16 cellular contexts compared by ENCODE assay signal in the genomic region with DNA sequence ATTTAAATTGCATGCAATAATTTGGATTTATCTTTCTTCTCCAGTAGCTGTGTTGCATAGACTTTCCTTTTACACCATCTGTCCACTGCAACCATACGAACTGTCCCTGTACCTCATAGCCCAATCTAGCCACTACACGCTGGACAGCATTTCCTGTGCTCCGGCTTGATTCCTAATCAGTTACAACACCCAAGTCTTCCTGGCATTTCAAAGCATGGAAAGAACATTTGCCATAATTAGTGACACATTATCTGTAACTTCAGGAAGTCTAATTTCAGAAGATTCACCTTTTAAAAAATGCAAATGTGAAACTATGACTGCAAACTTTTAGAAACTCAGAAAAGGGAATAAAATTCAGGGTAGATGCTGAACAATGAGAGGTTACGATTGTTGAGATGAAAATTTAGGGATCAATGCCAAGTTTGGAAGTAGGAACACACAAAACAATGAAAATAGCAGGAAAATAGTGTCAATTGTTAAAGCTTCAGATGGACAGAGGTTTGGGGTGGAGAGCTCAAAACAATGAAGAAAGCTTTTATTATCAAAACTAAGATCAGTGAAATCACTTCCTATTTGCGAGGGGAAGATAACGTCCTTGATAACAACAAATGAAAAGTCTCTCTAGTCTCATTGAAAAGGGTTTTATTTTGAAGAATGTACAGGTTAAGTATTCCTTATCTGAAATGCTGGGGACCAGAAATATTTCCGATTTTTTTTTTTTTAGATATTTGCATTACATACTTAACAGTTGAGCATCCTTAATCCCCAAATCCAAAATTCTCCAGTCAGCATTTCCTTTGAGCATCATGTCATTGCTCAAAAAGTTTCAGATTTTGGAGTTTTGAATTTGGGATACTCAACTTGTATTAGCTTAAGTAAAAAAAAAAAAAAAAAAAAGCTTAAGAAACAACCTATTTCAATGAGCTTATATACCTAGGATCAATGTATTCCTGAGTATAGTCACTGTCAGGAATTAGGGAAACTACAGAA.
DNase-seq lines count a peak whose midpoint lies in the region; ATAC-seq and TF ChIP-seq lines count a peak whose summit lies in the region.
"Had no signal": no experiment of that assay in that cellular context is flagged by ENCODE, and none has a peak within 500 bp of the region (broad histone marks: within the 10 kb centered on the region; RNA-seq: fewer than 3 reads in every experiment).

No MANE protein-coding gene starts in this region.

- H3K27me3 Mint-ChIP-seq in progenitor cell of endocrine pancreas, result no peaks in the 10 kb centered on the region
- no peaks in the 10 kb centered on the region for H3K27me3 Mint-ChIP-seq in stimulated activated naive CD8-positive, alpha-beta T cell treated with anti-CD3 and anti-CD28 coated beads, Interleukin-15, amount 100 ng/mL, for 72 hours
- H3K27me3 Mint-ChIP-seq: stimulated activated memory B cell treated with anti-CD40 and anti-IgM and Interleukin-4, amounts not matched to agents 10 μg/mL and 1 μg/mL and 100 μg/mL, for 72 hours had no signal

- peaks cover 38% of the 10 kb centered on the region for H3K36me3 Mint-ChIP-seq in progenitor cell of endocrine pancreas (ENCODE audit: insufficient read depth)
- H3K36me3 Mint-ChIP-seq: activated CD8-positive, alpha-beta memory T cell treated with anti-CD3 and anti-CD28 coated beads, Interleukin-2, amount 10 ng/mL, durations not matched to agents 7 days and 5 days; activated naive CD8-positive, alpha-beta T cell had no signal

- TF ChIP-seq CTCF in DND-41 (IDR thresholded peaks at IDR 0.05; ENCODE audit: borderline replicate concordance, extremely low read depth, low read length, poor library complexity, severe bottlenecking) (no peak), cardiac muscle cell (IDR thresholded peaks at IDR 0.05; ENCODE audit: low read depth, low read length) (no peak), progenitor cell of endocrine pancreas (IDR thresholded peaks at IDR 0.05; ENCODE audit: unreplicated experiment) (no peak), ascending aorta (IDR thresholded peaks at IDR 0.05) (no peak), PC-3 (conservative IDR thresholded peaks at IDR 0.05; ENCODE audit: low read depth, low read length) (no peak)

- H2AFZ ChIP-seq in DND-41 (ENCODE audit: low read depth, low read length), result no peak overlapping the region
- no peak overlapping the region for H2AFZ ChIP-seq in PC-3 (ENCODE audit: low read length)

- no peaks in the 10 kb centered on the region for H4K20me1 ChIP-seq in DND-41 (ENCODE audit: insufficient read depth, low read length)
- H4K20me1 ChIP-seq in PC-3 (ENCODE audit: low read length), result no peaks in the 10 kb centered on the region

- H3K36me3 ChIP-seq in DND-41 (ENCODE audit: insufficient read depth, low read length) (peaks cover 28% of the 10 kb centered on the region; the same call in 1 of the 2 replicates), cardiac muscle cell (no peaks in the 10 kb centered on the region), ascending aorta (peaks cover 7 to 27% of the 10 kb centered on the region in 2 donors), PC-3 (ENCODE audit: low read depth, low read length) (peaks cover 25% of the 10 kb centered on the region)

- H3K79me2 ChIP-seq in DND-41 (ENCODE audit: insufficient read depth, low read length), result no peaks in the 10 kb centered on the region
- H3K79me2 ChIP-seq in PC-3 (ENCODE audit: low read length), result no peaks in the 10 kb centered on the region

- intact Hi-C loops in ascending aorta (cut with DNase I), result loop anchor here (10.0 kb wide), 2 partner anchors 110 to 250 kb away; a partner anchor contains a TSS
- intact Hi-C loops in PC-3 (cut with micrococcal nuclease), result loop anchor here (5.0 to 10.0 kb wide), 2 partner anchors 50 to 253 kb away; no protein-coding TSS in a partner anchor

- H3K4me2 ChIP-seq in DND-41 (ENCODE audit: insufficient read depth, low read length) (peak overlapping the region; percentile 2; the same call in 1 of the 2 replicates), PC-3 (ENCODE audit: low read length) (no peak overlapping the region)

- BruUV-seq in PC-3 (replicated peaks; lab: Mats Ljungman, UMichigan), result no TSS peak

- no peaks in the 10 kb centered on the region for H3K9me2 ChIP-seq in PC-3 (replicated peaks; ENCODE audit: low read length)

- H3K4me1 ChIP-seq in DND-41 (ENCODE audit: insufficient read depth, low read length) (peaks cover 25% of the 10 kb centered on the region), cardiac muscle cell (ENCODE audit: low read depth) (peaks cover 24% of the 10 kb centered on the region), ascending aorta (no peaks in the 10 kb centered on the region), PC-3 (ENCODE audit: insufficient read depth, low read length) (peaks cover 28% of the 10 kb centered on the region)

- H3K9ac ChIP-seq in DND-41 (ENCODE audit: low read depth, low read length), result no peak overlapping the region
- no peak overlapping the region for H3K9ac ChIP-seq in PC-3 (ENCODE audit: low read length)

- POLR2A ChIA-PET in PC-3 (lab: Charles Lee; ENCODE audit: unreplicated experiment), result interaction anchor here (0.5 kb wide), 1 partner anchor 49 kb away, joined by 4 read pairs; no protein-coding TSS in a partner anchor

- H3K27me3 ChIP-seq in DND-41 (ENCODE audit: insufficient read depth, low read length, poor library complexity) (no peaks in the 10 kb centered on the region), cardiac muscle cell (no peaks in the 10 kb centered on the region), ascending aorta (no peaks in the 10 kb centered on the region), PC-3 (ENCODE audit: low read length) (no peaks in the 10 kb centered on the region)

- CTCF ChIA-PET in PC-3 (lab: Charles Lee), result no interaction called here

- peaks cover 32% of the 10 kb centered on the region for H3K4me1 Mint-ChIP-seq in progenitor cell of endocrine pancreas (ENCODE audit: low read depth)
- H3K4me1 Mint-ChIP-seq in stimulated activated naive CD8-positive, alpha-beta T cell treated with anti-CD3 and anti-CD28 coated beads, Interleukin-15, amount 100 ng/mL, for 72 hours, result peaks cover 9% of the 10 kb centered on the region

- no peak for DNase-seq in DND-41
- peak; percentile 22 for DNase-seq in UCSD-AML1 (lab: John Stamatoyannopoulos, UW; ENCODE audit: unreplicated experiment)
- DNase-seq in cardiac muscle cell (ENCODE audit: low read depth in 1 of 2, low spot score in 1 of 2), result peak; percentile 33 to 34
- DNase-seq in progenitor cell of endocrine pancreas (ENCODE audit: low spot score, unreplicated experiment), result no peak
- no peak for DNase-seq in stimulated activated naive CD8-positive, alpha-beta T cell treated with anti-CD3 and anti-CD28 coated beads, Interleukin-15, amount 100 ng/mL, for 72 hours
- DNase-seq in ascending aorta (ENCODE audit: low spot score in 2 of 2), result no peak
- DNase-seq in PC-3, result no peak
- DNase-seq in KG1 (lab: John Stamatoyannopoulos, UW), result no peak
- DNase-seq: activated CD8-positive, alpha-beta memory T cell treated with anti-CD3 and anti-CD28 coated beads, Interleukin-2, amount 10 ng/mL, durations not matched to agents 7 days and 5 days; foreskin melanocyte; kidney glomerular epithelial cell; NCI-H526 treated with DMSO at 0.1 percent for 48 hours; nucleus accumbens; WERI-Rb-1 had no signal

- H3K9me3 ChIP-seq in DND-41 (ENCODE audit: insufficient read depth, low read length, severe bottlenecking) (no peaks in the 10 kb centered on the region), cardiac muscle cell (ENCODE audit: low read depth) (no peaks in the 10 kb centered on the region), ascending aorta (no peaks in the 10 kb centered on the region), PC-3 (ENCODE audit: low read length) (no peaks in the 10 kb centered on the region)

- H3K27ac Mint-ChIP-seq in progenitor cell of endocrine pancreas, result peak overlapping the region; percentile 3
- H3K27ac Mint-ChIP-seq in stimulated activated naive CD8-positive, alpha-beta T cell treated with anti-CD3 and anti-CD28 coated beads, Interleukin-15, amount 100 ng/mL, for 72 hours, result no peak overlapping the region
- H3K27ac Mint-ChIP-seq: activated CD8-positive, alpha-beta memory T cell treated with anti-CD3 and anti-CD28 coated beads, Interleukin-2, amount 10 ng/mL, durations not matched to agents 7 days and 5 days; activated naive CD8-positive, alpha-beta T cell; stimulated activated memory B cell treated with anti-CD40 and anti-IgM and Interleukin-4, amounts not matched to agents 10 μg/mL and 1 μg/mL and 100 μg/mL, for 72 hours had no signal

- H3K4me3 Mint-ChIP-seq in progenitor cell of endocrine pancreas (ENCODE audit: low read depth), result no peak overlapping the region
- H3K4me3 Mint-ChIP-seq in stimulated activated naive CD8-positive, alpha-beta T cell treated with anti-CD3 and anti-CD28 coated beads, Interleukin-15, amount 100 ng/mL, for 72 hours, result no peak overlapping the region
- H3K4me3 Mint-ChIP-seq: activated CD8-positive, alpha-beta memory T cell treated with anti-CD3 and anti-CD28 coated beads, Interleukin-2, amount 10 ng/mL, durations not matched to agents 7 days and 5 days; activated naive CD8-positive, alpha-beta T cell; stimulated activated memory B cell treated with anti-CD40 and anti-IgM and Interleukin-4, amounts not matched to agents 10 μg/mL and 1 μg/mL and 100 μg/mL, for 72 hours had no signal

- H3K9me3 Mint-ChIP-seq in progenitor cell of endocrine pancreas (ENCODE audit: low read depth), result peaks cover 7% of the 10 kb centered on the region
- no peaks in the 10 kb centered on the region for H3K9me3 Mint-ChIP-seq in stimulated activated naive CD8-positive, alpha-beta T cell treated with anti-CD3 and anti-CD28 coated beads, Interleukin-15, amount 100 ng/mL, for 72 hours
- H3K9me3 Mint-ChIP-seq: stimulated activated memory B cell treated with anti-CD40 and anti-IgM and Interleukin-4, amounts not matched to agents 10 μg/mL and 1 μg/mL and 100 μg/mL, for 72 hours had no signal

- H3K4me3 ChIP-seq in DND-41 (ENCODE audit: low read depth in 1 of 2, low read length in 2 of 2), result no peak overlapping the region
- no peak overlapping the region for H3K4me3 ChIP-seq in cardiac muscle cell
- H3K4me3 ChIP-seq in ascending aorta, result no peak overlapping the region
- no peak overlapping the region for H3K4me3 ChIP-seq in PC-3 (ENCODE audit: low read length)

- ATAC-seq in DND-41 (ENCODE audit: insufficient read depth, low read depth) (peak; percentile 41; the same call in 1 of the 3 replicates), PC-3 (no peak)
- no peak for ATAC-seq in stimulated activated naive CD8-positive, alpha-beta T cell treated with anti-CD3 and anti-CD28 coated beads, Interleukin-15, amount 100 ng/mL, for 72 hours
- ATAC-seq: activated CD8-positive, alpha-beta memory T cell treated with anti-CD3 and anti-CD28 coated beads, Interleukin-2, amount 10 ng/mL, durations not matched to agents 7 days and 5 days; stimulated activated memory B cell treated with anti-CD40 and anti-IgM and Interleukin-4, amounts not matched to agents 10 μg/mL and 1 μg/mL and 100 μg/mL, for 72 hours had no signal

- H3F3A ChIP-seq in PC-3 (ENCODE audit: low read length, unreplicated experiment), result peaks cover 15% of the 10 kb centered on the region

- H3K27ac ChIP-seq in DND-41 (ENCODE audit: low read length) (peak overlapping the region; percentile 27; the same call in 1 of the 2 replicates), cardiac muscle cell (no peak overlapping the region), ascending aorta (no peak overlapping the region), PC-3 (ENCODE audit: low read length) (no peak overlapping the region)
- H3K27ac ChIP-seq: WERI-Rb-1 had no signal

Comparison
In these comparisons a context has a peak if more than half of its experiments do, and no peak if none do; other contexts are left out.
1. DNase-seq: peak in UCSD-AML1 (single experiment) and cardiac muscle cell (2 of 2); none in DND-41 (single experiment), progenitor cell of endocrine pancreas (single experiment), stimulated activated naive CD8-positive, alpha-beta T cell treated with anti-CD3 and anti-CD28 coated beads, Interleukin-15, amount 100 ng/mL, for 72 hours (0 of 2), ascending aorta (0 of 2), PC-3 (single experiment) and KG1 (single experiment).